In the genomic region with DNA sequence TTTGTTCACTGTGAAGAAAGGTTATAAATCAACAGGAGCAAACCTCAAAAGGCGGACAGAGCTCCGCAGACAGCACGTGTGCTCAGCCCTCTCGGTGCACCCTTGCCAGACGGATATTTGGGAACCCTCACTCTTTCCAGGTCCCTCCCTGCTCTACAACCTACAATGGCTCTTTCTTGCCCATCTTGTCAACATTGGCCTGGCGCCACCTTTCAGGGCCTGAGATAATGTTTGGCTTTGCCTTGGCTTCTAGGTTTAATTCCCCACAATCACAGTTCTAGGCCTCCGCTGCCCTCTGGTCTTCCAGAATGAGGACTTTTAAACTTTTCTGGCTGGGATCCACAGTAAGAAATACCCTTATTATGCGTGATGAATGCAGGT, we compare ENCODE assay signal across 19 cellular contexts. TPM values are rescaled to one million over a fixed set of nuclear protein-coding genes. Genes with fewer than 3 reads are reported as not detected.
DNase-seq lines count a peak whose midpoint lies in the region; ATAC-seq, FAIRE-seq and TF ChIP-seq lines count a peak whose summit lies in the region.
"Had no signal": no experiment of that assay in that cellular context is flagged by ENCODE, and none has a peak within 500 bp of the region (broad histone marks: within the 10 kb centered on the region; RNA-seq: fewer than 3 reads in every experiment).

No MANE protein-coding gene starts in this region.

- WGBS in IMR-90 (ENCODE audit: extremely low coverage in 2 of 2, insufficient read length in 1 of 2), 2 experiments: 86% methylated on average over 1 of the region's 8 CpGs; no CpG with 5 or more reads in 1 of the 2 experiments
- 94% methylated on average over 8 of the region's 8 CpGs; no CpG with 5 or more reads in 1 of the 2 experiments for WGBS in H1 (ENCODE audit: extremely low coverage in 1 of 2, insufficient coverage in 1 of 2, insufficient read length in 1 of 2, insufficient replicate concordance in 2 of 2, low coverage in 1 of 2, low lambda C conversion rate in 2 of 2, missing lambda C conversion rate in 1 of 2), 2 experiments

- H3K27me3 Mint-ChIP-seq in mesothelial cell of epicardium (ENCODE audit: low read depth): no peaks in the 10 kb centered on the region

- H3K23ac ChIP-seq in IMR-90 (ENCODE audit: low read depth, low read length) (peak overlapping the region; percentile 77), H1 (ENCODE audit: insufficient read length) (no peak overlapping the region)

- peak overlapping the region; percentile 78 for H3K14ac ChIP-seq in IMR-90 (replicated peaks; ENCODE audit: low read depth, low read length)
- no peak overlapping the region for H3K14ac ChIP-seq in H1 (ENCODE audit: insufficient read length)

- no peak for TF ChIP-seq POLR2A in IMR-90 (IDR thresholded peaks at IDR 0.05; ENCODE audit: low read depth, low read length)
- TF ChIP-seq POLR2A in H1 (IDR thresholded peaks at IDR 0.05; ENCODE audit: control extremely low read depth in 1 of 2, low read depth in 2 of 2, low read length in 2 of 2): no peak

- H2AK9ac ChIP-seq in IMR-90 (replicated peaks; ENCODE audit: low read depth, low read length, poor library complexity): peak overlapping the region; percentile 93

- H2AK5ac ChIP-seq in IMR-90 (ENCODE audit: low read depth, low read length) (peak overlapping the region; percentile 96), H1 (ENCODE audit: low read depth, low read length) (0 out of 2 replicates have a peak overlapping the region, but pooled peaks have one; percentile 17)

- CTCF ChIA-PET in A673 (lab: Charles Lee): no interaction called here
- CTCF ChIA-PET in IMR-90 (lab: Yijun Ruan, JAX): no interaction called here
- CTCF ChIA-PET in H1 (lab: Charles Lee; ENCODE audit: partially characterized antibody): interaction anchor here (1.3 kb wide), 1 partner anchor 10 kb away, joined by 6 read pairs; no protein-coding TSS in a partner anchor

- peak overlapping the region; percentile 70 for H3K56ac ChIP-seq in IMR-90 (ENCODE audit: extremely low read depth, insufficient read depth, low read length)
- no peak overlapping the region for H3K56ac ChIP-seq in H1 (replicated peaks; ENCODE audit: insufficient read length, low read depth, low read length)

- ATAC-seq in IMR-90 (ENCODE audit: low read depth): no peak
- ATAC-seq in HG02870 (IDR thresholded peaks at IDR 0.05; ENCODE audit: unreplicated experiment): no peak
- no peak for ATAC-seq in HG03571 (IDR thresholded peaks at IDR 0.05; ENCODE audit: unreplicated experiment)
- ATAC-seq in HG03097 (IDR thresholded peaks at IDR 0.05; ENCODE audit: low FRiP score, unreplicated experiment): no peak
- ATAC-seq: activated T-cell treated with anti-CD3 and anti-CD28 coated beads, Interleukin-2, amount 50 U/mL, for 72 hours; GM12878 had no signal

- H3K9me1 ChIP-seq in IMR-90 (ENCODE audit: insufficient read depth, low read length): peaks cover 28% of the 10 kb centered on the region

- no peaks in the 10 kb centered on the region for H3K79me2 ChIP-seq in H1 (ENCODE audit: control insufficient read depth in 1 of 2, insufficient read depth in 2 of 2, low read length in 2 of 2)

- TF ChIP-seq EP300 in H1 (IDR thresholded peaks at IDR 0.05; ENCODE audit: borderline replicate concordance in 1 of 2, low read depth in 2 of 2, low read length in 2 of 2): no peak

- H3K36me3 ChIP-seq in A673 (ENCODE audit: insufficient read depth, low read length, poor library complexity, severe bottlenecking): no peaks in the 10 kb centered on the region
- H3K36me3 ChIP-seq in IMR-90 (ENCODE audit: control insufficient read depth, insufficient read depth, low read length): peaks cover 5% of the 10 kb centered on the region
- H3K36me3 ChIP-seq in H1 (ENCODE audit: control insufficient read depth in 2 of 4, insufficient read depth in 4 of 4, low read length in 3 of 4): no peaks in the 10 kb centered on the region

- H3K23me2 ChIP-seq in H1 (ENCODE audit: low read depth, low read length): no peaks in the 10 kb centered on the region

- H2AFZ ChIP-seq in IMR-90 (replicated peaks; ENCODE audit: low read length, poor library complexity): peak overlapping the region; percentile 89
- no peak overlapping the region for H2AFZ ChIP-seq in H1 (ENCODE audit: low read length)

- peaks cover 39% of the 10 kb centered on the region for H3K4me1 Mint-ChIP-seq in mesothelial cell of epicardium
- H3K4me1 Mint-ChIP-seq: activated naive CD4-positive, alpha-beta T cell treated with anti-CD3 and anti-CD28 coated beads, Interleukin-2, amount 50 U/mL, for 24 hours had no signal

- POLR2A ChIA-PET in A673 (lab: Charles Lee; ENCODE audit: low non-redundant PET): no interaction called here
- POLR2A ChIA-PET in IMR-90 (lab: Charles Lee; ENCODE audit: unreplicated experiment): interaction anchor here (0.6 kb wide), 1 partner anchor 21 kb away, joined by 3 read pairs; no protein-coding TSS in a partner anchor
- POLR2A ChIA-PET in H1 (lab: Charles Lee; ENCODE audit: partially characterized antibody): no interaction called here

- FAIRE-seq in H1 (lab: Jason Lieb, UNC): no peak
- FAIRE-seq: colon, GM12878 had no signal

- DNase-seq in A673 (ENCODE audit: low spot score) (no peak), IMR-90 (no peak), H1 (ENCODE audit: low read depth in 1 of 2, low spot score in 2 of 2) (no peak), mesothelial cell of epicardium (ENCODE audit: low spot score in 2 of 2, unreplicated experiment in 2 of 2) (no peak), cerebellum (ENCODE audit: low spot score) (no peak)
- DNase-seq: activated T-cell treated with anti-CD3 and anti-CD28 coated beads, Interleukin-2, amount 50 U/mL, for 72 hours; CD4-positive, alpha-beta T cell; DMS153; GF-D8; NCI-H1417; NCI-H774; stimulated activated CD4-positive, alpha-beta T cell treated with anti-CD3 and anti-CD28 coated beads, Interleukin-15, amount 100 ng/mL, for 24 hours had no signal

- H3K9me3 ChIP-seq in A673 (ENCODE audit: low read depth, low read length, poor library complexity, severe bottlenecking) (no peaks in the 10 kb centered on the region), IMR-90 (ENCODE audit: control insufficient read depth, insufficient read depth, low read length) (no peaks in the 10 kb centered on the region), H1 (ENCODE audit: insufficient read depth in 2 of 2, low read depth in 1 of 2, low read length in 1 of 2) (no peaks in the 10 kb centered on the region)

- H3K27ac ChIP-seq in A673 (ENCODE audit: low read depth, low read length, poor library complexity, severe bottlenecking) (peak overlapping the region; percentile 55), IMR-90 (ENCODE audit: insufficient read depth, low read length) (peak overlapping the region; percentile 77), H1 (ENCODE audit: low read depth, low read length) (no peak overlapping the region)

- H4K5ac ChIP-seq in IMR-90 (ENCODE audit: low read depth, low read length): peak overlapping the region; percentile 63
- H4K5ac ChIP-seq in H1 (ENCODE audit: insufficient read length, low read depth, low read length): no peak overlapping the region

- peak overlapping the region; percentile 66 for H3K27ac Mint-ChIP-seq in mesothelial cell of epicardium
- H3K27ac Mint-ChIP-seq: activated naive CD4-positive, alpha-beta T cell treated with anti-CD3 and anti-CD28 coated beads, Interleukin-2, amount 50 U/mL, for 24 hours; activated T-cell treated with anti-CD3 and anti-CD28 coated beads, Interleukin-2, amount 50 U/mL, for 72 hours; CD4-positive, alpha-beta T cell had no signal

- H3K36me3 Mint-ChIP-seq in mesothelial cell of epicardium: peaks cover 8% of the 10 kb centered on the region

- H3K4ac ChIP-seq in IMR-90 (ENCODE audit: low read depth, low read length) (peak overlapping the region; percentile 85), H1 (replicated peaks; ENCODE audit: insufficient read length, low read depth, low read length) (no peak overlapping the region)

- H3K18ac ChIP-seq in IMR-90 (ENCODE audit: low read depth, low read length) (peak overlapping the region; percentile 60; the same call in 1 of the 2 replicates), H1 (ENCODE audit: extremely low read depth, low read length) (peak overlapping the region; percentile 53; the same call in 1 of the 2 replicates)

- peak overlapping the region; percentile 91 for H2BK120ac ChIP-seq in IMR-90 (ENCODE audit: low read depth, low read length)
- no peak overlapping the region for H2BK120ac ChIP-seq in H1 (replicated peaks; ENCODE audit: low read depth, low read length)

- H4K91ac ChIP-seq in IMR-90 (ENCODE audit: insufficient read depth, low read depth, low read length) (peak overlapping the region; percentile 94), H1 (replicated peaks; ENCODE audit: insufficient read length, low read length) (no peak overlapping the region)

- H3K9me3 Mint-ChIP-seq in mesothelial cell of epicardium: peaks cover 5% of the 10 kb centered on the region
- H3K9me3 Mint-ChIP-seq: activated naive CD4-positive, alpha-beta T cell treated with anti-CD3 and anti-CD28 coated beads, Interleukin-2, amount 50 U/mL, for 24 hours; activated T-cell treated with anti-CD3 and anti-CD28 coated beads, Interleukin-2, amount 50 U/mL, for 72 hours; CD4-positive, alpha-beta T cell had no signal

- peak overlapping the region; percentile 49 to 92; a peak in 3 of 4 replicates for H4K8ac ChIP-seq in IMR-90 (ENCODE audit: low read depth in 2 of 2, low read length in 2 of 2)
- H4K8ac ChIP-seq in H1 (ENCODE audit: extremely low read depth, insufficient read depth, low read length): no peak overlapping the region

- H4K20me1 ChIP-seq in IMR-90 (ENCODE audit: insufficient read depth, low read length) (peaks cover 5% of the 10 kb centered on the region; the same call in 1 of the 2 replicates), H1 (replicated peaks in 1 of 2; ENCODE audit: control insufficient read depth in 1 of 2, insufficient read depth in 2 of 2, low read length in 2 of 2) (no peaks in the 10 kb centered on the region)

- TF ChIP-seq RAD21 in IMR-90 (IDR thresholded peaks at IDR 0.05; ENCODE audit: low read length) (no peak), H1 (IDR thresholded peaks at IDR 0.05 in 1 of 2, conservative IDR thresholded peaks at IDR 0.05 in 1 of 2; ENCODE audit: low read depth in 2 of 2, low read length in 2 of 2) (no peak)

- in situ Hi-C loops in IMR-90 (cut with MboI; ENCODE audit: low sequenced_read_pairs): no loop called here

- H3K4me3 ChIP-seq in A673 (ENCODE audit: low read depth, low read length, poor library complexity, severe bottlenecking) (no peak overlapping the region), IMR-90 (ENCODE audit: insufficient read depth, low read depth, low read length) (no peak overlapping the region), H1 (ENCODE audit: extremely low read depth in 1 of 4, insufficient read depth in 2 of 4, low read depth in 3 of 4, low read length in 4 of 4) (no peak overlapping the region)
- H3K4me3 ChIP-seq: GM12878 had no signal

- TF ChIP-seq CTCF in A673 (conservative IDR thresholded peaks at IDR 0.05; ENCODE audit: low read depth, low read length) (no peak), IMR-90 (conservative IDR thresholded peaks at IDR 0.05; ENCODE audit: low read depth, low read length) (no peak), H1 (IDR thresholded peaks at IDR 0.05; ENCODE audit: control extremely low read depth in 1 of 3, insufficient read depth in 1 of 3, low read depth in 1 of 3, low read length in 3 of 3) (no peak), mesothelial cell of epicardium (IDR thresholded peaks at IDR 0.05; ENCODE audit: unreplicated experiment) (no peak)

- H3K79me1 ChIP-seq in IMR-90 (ENCODE audit: low read depth in 1 of 2, low read length in 2 of 2) (peaks cover 33 to 81% of the 10 kb centered on the region in 2 experiments), H1 (ENCODE audit: low read depth, low read length) (0 out of 2 replicates have a peak, but pooled peaks cover 4% of the 10 kb centered on the region)

- peak overlapping the region; percentile 90 for H2BK5ac ChIP-seq in IMR-90 (ENCODE audit: low read depth, low read length, poor library complexity, severe bottlenecking)
- H2BK5ac ChIP-seq in H1 (ENCODE audit: low read depth, low read length): 0 out of 2 replicates have a peak overlapping the region, but pooled peaks have one; percentile 53

- no peak overlapping the region for H2BK12ac ChIP-seq in H1 (ENCODE audit: low read depth, low read length)

- H2BK20ac ChIP-seq in IMR-90 (ENCODE audit: low read depth, low read length): peak overlapping the region; percentile 69
- peak overlapping the region; percentile 43; the same call in 1 of the 2 replicates for H2BK20ac ChIP-seq in H1 (ENCODE audit: low read length)

- H3K4me1 ChIP-seq in A673 (ENCODE audit: insufficient read depth, low read length, poor library complexity, severe bottlenecking) (peaks cover 28% of the 10 kb centered on the region), IMR-90 (ENCODE audit: control insufficient read depth, insufficient read depth, low read length) (peaks cover 14% of the 10 kb centered on the region), H1 (replicated peaks in 1 of 4; ENCODE audit: control insufficient read depth in 3 of 4, insufficient read depth in 4 of 4, low read length in 3 of 4) (peaks cover 0 to 6% (median 1%) of the 10 kb centered on the region in 4 experiments; a peak in 2 of 7 replicates)

- BruUV-seq in A673 (replicated peaks; lab: Mats Ljungman, UMichigan): no TSS peak
- no TSS peak for BruUV-seq in IMR-90 (replicated peaks; lab: Mats Ljungman, UMichigan)

- dilution Hi-C loops in IMR-90 (cut with HindIII; ENCODE audit: low sequenced_read_pairs, unreplicated experiment): no loop called here

- H3K27me3 ChIP-seq in A673 (replicated peaks; ENCODE audit: insufficient read depth, low read depth, low read length, poor library complexity) (no peaks in the 10 kb centered on the region), IMR-90 (ENCODE audit: control insufficient read depth, insufficient read depth, low read length) (no peaks in the 10 kb centered on the region), H1 (replicated peaks in 1 of 4; ENCODE audit: control insufficient read depth in 3 of 4, extremely low read depth in 1 of 4, insufficient read depth in 3 of 4, low read length in 3 of 4) (no peaks in the 10 kb centered on the region)

- H3K4me2 ChIP-seq in IMR-90 (ENCODE audit: low read depth, low read length) (no peak overlapping the region), H1 (ENCODE audit: insufficient read depth in 1 of 2, low read depth in 2 of 2, low read length in 2 of 2) (no peak overlapping the region)

- H3K9ac ChIP-seq in IMR-90 (ENCODE audit: low read depth, low read length) (no peak overlapping the region), H1 (replicated peaks in 1 of 4; ENCODE audit: extremely low read depth in 1 of 4, low read depth in 3 of 4, low read length in 3 of 4) (no peak overlapping the region)

- peak overlapping the region; percentile 97; the same call in 2 of the 3 replicates for H2BK15ac ChIP-seq in IMR-90 (ENCODE audit: low read depth, low read length)
- H2BK15ac ChIP-seq in H1 (ENCODE audit: low read length): no peak overlapping the region

- no peak overlapping the region for H3K4me3 Mint-ChIP-seq in mesothelial cell of epicardium
- H3K4me3 Mint-ChIP-seq: activated naive CD4-positive, alpha-beta T cell treated with anti-CD3 and anti-CD28 coated beads, Interleukin-2, amount 50 U/mL, for 24 hours; activated T-cell treated with anti-CD3 and anti-CD28 coated beads, Interleukin-2, amount 50 U/mL, for 72 hours; CD4-positive, alpha-beta T cell had no signal

- intact Hi-C loops in A673 (cut with micrococcal nuclease; ENCODE audit: unreplicated experiment): no loop called here
- intact Hi-C loops in IMR-90 (cut with micrococcal nuclease): no loop called here

RNA-seq across cellular contexts. Expression of a gene that starts 21.9 kb away (rescaled TPM):
- total RNA-seq in A673 (2021): 2.4 and 3.5 TPM in 2 replicates
- total RNA-seq in IMR-90 (2012; rRNA removed): 25.5 and 31.1 TPM in 2 replicates
- polyA plus RNA-seq in IMR-90 (2012; rRNA removed): 30.5 and 31.1 TPM in 2 replicates
- 21.7 and 44.3 TPM in 2 replicates for polyA plus RNA-seq in IMR-90 (2012; cell fraction: cytosol; rRNA removed)
- polyA plus RNA-seq in IMR-90 (2012; cell fraction: nucleus; rRNA removed; ENCODE audit: low replicate concordance): 38.0 and 45.5 TPM in 2 replicates
- total RNA-seq in H1 (2021; fragmentation: NEBNext Ultra II Directional; extraction: Animal tissue kit (Norgen Biotek cat#: 25700)): 6.2 and 6.4 TPM in 2 replicates
- 2.5 and 3.2 TPM in 2 replicates for polyA plus RNA-seq in H1 (2011; rRNA removed)
- 3.3 TPM for polyA plus RNA-seq in H1 (2011; cell fraction: cytosol; rRNA removed)
- 9.5 TPM for polyA plus RNA-seq in H1 (2011; cell fraction: nucleus; rRNA removed)
- 4.1 to 4.9 TPM (median 4.3 TPM) in 4 replicates for polyA plus RNA-seq in H1 (2012, experiment 1 of 2)
- 0.51 TPM for polyA plus RNA-seq in H1 (2012, experiment 2 of 2)
- 3.8 TPM for polyA plus RNA-seq in H1 (2013, experiment 1 of 2)
- polyA plus RNA-seq in H1 (2013, experiment 2 of 2): 3.6 TPM
- 8.5 and 9.1 TPM in 2 replicates for polyA minus RNA-seq in H1 (2011; rRNA and poly(A)+ RNA removed)
- 3.3 TPM for polyA minus RNA-seq in H1 (2011; cell fraction: cytosol; rRNA and poly(A)+ RNA removed)
- 36.6 TPM for polyA minus RNA-seq in H1 (2011; cell fraction: nucleus; rRNA and poly(A)+ RNA removed)
- 82.0 to 93.9 TPM (median 83.4 TPM) in 3 replicates for total RNA-seq in mesothelial cell of epicardium
- 4.6 TPM for total RNA-seq in cerebellum
- total RNA-seq: activated CD8-positive, alpha-beta memory T cell treated with anti-CD3 and anti-CD28 coated beads for 36 hours; activated T-cell treated with anti-CD3 and anti-CD28 coated beads, Interleukin-2, amount 50 U/mL, for 72 hours; CD4-positive, alpha-beta T cell had no signal
